23 cellular contexts compared by ENCODE assay signal in genomic region chr12:30905483-30906009, GRCh38. TPM values are rescaled to one million over a fixed set of nuclear protein-coding genes. Genes with fewer than 3 reads are reported as not detected.
"Had no signal": no experiment of that assay in that cellular context is flagged by ENCODE, and none has a peak within 500 bp of the region (broad histone marks: within the 10 kb centered on the region; RNA-seq: fewer than 3 reads in every experiment).

No MANE protein-coding gene starts in this region.

- H3K27ac Mint-ChIP-seq: activated CD4-positive, alpha-beta T cell treated with anti-CD3 and anti-CD28 coated beads for 36 hours; activated naive CD8-positive, alpha-beta T cell treated with anti-CD3 and anti-CD28 coated beads for 36 hours; nephron progenitor cell; progenitor cell of endocrine pancreas had no signal

- H3K4me1 Mint-ChIP-seq: activated CD4-positive, alpha-beta T cell treated with anti-CD3 and anti-CD28 coated beads for 36 hours; activated naive CD8-positive, alpha-beta T cell treated with anti-CD3 and anti-CD28 coated beads for 36 hours had no signal

- FAIRE-seq: endometrium, TTC549 had no signal

- H3K9me3 ChIP-seq: colonic mucosa, left lung, right atrium auricular region, tibial artery had no signal

- H3K9me3 Mint-ChIP-seq: activated naive CD8-positive, alpha-beta T cell treated with anti-CD3 and anti-CD28 coated beads for 36 hours had no signal

- H3K36me3 ChIP-seq: brain microvascular endothelial cell, colonic mucosa, left lung, right atrium auricular region, tibial artery had no signal

- H3K4me3 ChIP-seq: colonic mucosa, left lung, right atrium auricular region, tibial artery had no signal

- H3K4me1 ChIP-seq: colonic mucosa, left lung, right atrium auricular region, tibial artery had no signal

- H3K27ac ChIP-seq: brain microvascular endothelial cell, colonic mucosa, left lung, right atrium auricular region, tibial artery had no signal

- H3K4me3 Mint-ChIP-seq: activated CD4-positive, alpha-beta T cell treated with anti-CD3 and anti-CD28 coated beads for 36 hours; activated naive CD8-positive, alpha-beta T cell treated with anti-CD3 and anti-CD28 coated beads for 36 hours; nephron progenitor cell had no signal

- H3K27me3 ChIP-seq: brain microvascular endothelial cell, colonic mucosa, left lung, right atrium auricular region had no signal

- DNase-seq: activated CD4-positive, alpha-beta T cell treated with anti-CD3 and anti-CD28 coated beads for 36 hours; activated CD4-positive, alpha-beta T cell treated with anti-CD3 and anti-CD28 coated beads, Interleukin-2, amount 50 U/mL, for 48 hours; activated naive CD8-positive, alpha-beta T cell treated with anti-CD3 and anti-CD28 coated beads for 36 hours; activated T-cell treated with anti-CD3 and anti-CD28 coated beads for 4 hours; amniotic stem cell; brain microvascular endothelial cell; central memory CD4-positive, alpha-beta T cell; colonic mucosa; erythroblast; foreskin melanocyte; glutamatergic neuron; hippocampal formation; left lung; nephron progenitor cell; stimulated activated CD4-positive, alpha-beta T cell treated with anti-CD3 and anti-CD28 coated beads, Interleukin-12 subunit alpha, Interleukin-12 subunit beta, amount 100 ng/mL, for 4 hours; stimulated activated CD4-positive, alpha-beta T cell treated with anti-CD3 and anti-CD28 coated beads, Interleukin-2, amount 100 ng/mL, for 24 hours; stimulated activated naive CD8-positive, alpha-beta T cell treated with anti-CD3 and anti-CD28 coated beads, Interleukin-15, Interleukin-2, amounts not matched to agents 100 U/mL and 50 U/mL, for 24 hours; substantia nigra; tibial artery had no signal

- ATAC-seq: activated CD4-positive, alpha-beta T cell treated with anti-CD3 and anti-CD28 coated beads for 36 hours; left lung; stimulated activated naive CD8-positive, alpha-beta T cell treated with anti-CD3 and anti-CD28 coated beads, Interleukin-15, Interleukin-2, amounts not matched to agents 100 U/mL and 50 U/mL, for 24 hours had no signal

- H3K36me3 Mint-ChIP-seq: activated naive CD8-positive, alpha-beta T cell treated with anti-CD3 and anti-CD28 coated beads for 36 hours had no signal

RNA-seq across cellular contexts. Expression of gene TSPAN11, which starts 21.0 kb away (rescaled TPM):
- total RNA-seq: activated CD4-positive, alpha-beta T cell treated with anti-CD3 and anti-CD28 coated beads for 36 hours; activated naive CD8-positive, alpha-beta T cell treated with anti-CD3 and anti-CD28 coated beads for 36 hours had no signal
